ENCODE assay signal across 29 cellular contexts in the genomic region with DNA sequence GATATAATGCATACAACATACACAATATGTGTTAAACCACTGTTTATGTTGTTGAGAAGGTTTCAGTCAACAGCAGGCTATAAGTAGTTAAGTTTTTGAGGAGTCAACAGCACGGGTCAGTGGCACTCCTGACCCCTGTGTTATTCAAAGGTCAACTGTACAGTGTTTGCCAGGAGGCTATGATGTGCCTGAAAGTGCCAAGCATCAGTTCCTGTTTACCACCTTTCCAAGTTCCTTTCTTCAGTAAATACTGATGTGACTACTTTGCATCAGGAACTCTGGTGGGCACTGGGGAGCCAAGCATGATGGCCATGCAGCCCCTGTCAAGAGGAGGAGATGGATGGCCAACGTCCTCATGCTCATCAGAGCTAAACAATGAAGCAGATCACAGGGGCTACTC.
"Had no signal": no experiment of that assay in that cellular context is flagged by ENCODE, and none has a peak within 500 bp of the region (broad histone marks: within the 10 kb centered on the region; RNA-seq: fewer than 3 reads in every experiment).

No MANE protein-coding gene starts in this region.

- H3K36me3 ChIP-seq: neutrophil, pancreas, prostate gland, right atrium auricular region, sigmoid colon, suprapubic skin, tibial artery, transverse colon, upper lobe of right lung, uterus had no signal

- ATAC-seq: naive thymus-derived CD8-positive, alpha-beta T cell; natural killer cell treated with Interleukin-12 subunit alpha and Interleukin-12 subunit beta and Interleukin-15 and Interleukin-18, amount 100 ng/mL, for 72 hours; pancreas; stimulated activated effector memory CD8-positive, alpha-beta T cell treated with anti-CD3 and anti-CD28 coated beads, Interleukin-12 subunit alpha, Interleukin-12 subunit beta, amount 100 ng/mL, for 72 hours; stimulated activated naive CD8-positive, alpha-beta T cell treated with anti-CD3 and anti-CD28 coated beads, Interleukin-15, amount 100 ng/mL, for 72 hours; stimulated activated naive CD8-positive, alpha-beta T cell treated with anti-CD3 and anti-CD28 coated beads, Interleukin-15, Interleukin-2, amounts not matched to agents 100 U/mL and 50 U/mL, for 24 hours; upper lobe of right lung had no signal

- H3K4me3 Mint-ChIP-seq: naive thymus-derived CD8-positive, alpha-beta T cell; natural killer cell treated with Interleukin-12 subunit alpha and Interleukin-12 subunit beta and Interleukin-15 and Interleukin-18, amount 100 ng/mL, for 72 hours; nephron progenitor cell; neural crest cell; stimulated activated effector memory CD8-positive, alpha-beta T cell treated with anti-CD3 and anti-CD28 coated beads, Interleukin-12 subunit alpha, Interleukin-12 subunit beta, amount 100 ng/mL, for 72 hours; stimulated activated naive CD8-positive, alpha-beta T cell treated with anti-CD3 and anti-CD28 coated beads, Interleukin-15, amount 100 ng/mL, for 72 hours; type B pancreatic cell had no signal

- H3K9me3 ChIP-seq: prostate gland, suprapubic skin, testis, upper lobe of right lung, uterus had no signal

- DNase-seq: naive B cell; naive thymus-derived CD8-positive, alpha-beta T cell; nephron progenitor cell; nucleus accumbens; pancreas; retina; sigmoid colon; small intestine; stimulated activated CD4-positive, alpha-beta T cell treated with anti-CD3 and anti-CD28 coated beads, Interleukin-15, amount 100 ng/mL, for 24 hours; stimulated activated CD4-positive, alpha-beta T cell treated with anti-CD3 and anti-CD28 coated beads, Interleukin-2, amount 100 ng/mL, for 24 hours; stimulated activated CD4-positive, alpha-beta T cell treated with anti-CD3 and anti-CD28 coated beads, Interleukin-2, amount 100 ng/mL, for 48 hours; stimulated activated CD4-positive, alpha-beta T cell treated with anti-CD3 and anti-CD28 coated beads, Interleukin-4, amount 100 ng/mL, for 24 hours; stimulated activated naive CD4-positive, alpha-beta T cell; stimulated activated naive CD8-positive, alpha-beta T cell treated with anti-CD3 and anti-CD28 coated beads, Interleukin-15, amount 100 ng/mL, for 72 hours; stimulated activated naive CD8-positive, alpha-beta T cell treated with anti-CD3 and anti-CD28 coated beads, Interleukin-15, Interleukin-2, amounts not matched to agents 100 U/mL and 50 U/mL, for 24 hours; substantia nigra; testis; tibial artery; transverse colon; upper lobe of right lung; uterus had no signal

- H3K36me3 Mint-ChIP-seq: stimulated activated effector memory CD8-positive, alpha-beta T cell treated with anti-CD3 and anti-CD28 coated beads, Interleukin-12 subunit alpha, Interleukin-12 subunit beta, amount 100 ng/mL, for 72 hours; type B pancreatic cell had no signal

- H3K27ac ChIP-seq: neutrophil, pancreas, prostate gland, right atrium auricular region, sigmoid colon, suprapubic skin, testis, tibial artery, transverse colon, upper lobe of right lung, uterus had no signal

- H3K27ac Mint-ChIP-seq: naive B cell; naive thymus-derived CD8-positive, alpha-beta T cell; natural killer cell treated with Interleukin-12 subunit alpha and Interleukin-12 subunit beta and Interleukin-15 and Interleukin-18, amount 100 ng/mL, for 72 hours; nephron progenitor cell; stimulated activated effector memory CD8-positive, alpha-beta T cell treated with anti-CD3 and anti-CD28 coated beads, Interleukin-12 subunit alpha, Interleukin-12 subunit beta, amount 100 ng/mL, for 72 hours; stimulated activated naive CD8-positive, alpha-beta T cell treated with anti-CD3 and anti-CD28 coated beads, Interleukin-15, amount 100 ng/mL, for 72 hours; type B pancreatic cell had no signal

- H3K27me3 ChIP-seq: pancreas, right atrium auricular region, testis, upper lobe of right lung, uterus had no signal

- FAIRE-seq: pancreas, small intestine had no signal

- H3K4me3 ChIP-seq: pancreas, prostate gland, right atrium auricular region, sigmoid colon, suprapubic skin, testis, tibial artery, transverse colon, upper lobe of right lung, uterus had no signal

- H3K4me1 ChIP-seq: pancreas, prostate gland, right atrium auricular region, suprapubic skin, testis, tibial artery, transverse colon, upper lobe of right lung, uterus had no signal

- H3K4me1 Mint-ChIP-seq: naive B cell; naive thymus-derived CD8-positive, alpha-beta T cell; neural crest cell; stimulated activated effector memory CD8-positive, alpha-beta T cell treated with anti-CD3 and anti-CD28 coated beads, Interleukin-12 subunit alpha, Interleukin-12 subunit beta, amount 100 ng/mL, for 72 hours; stimulated activated naive CD8-positive, alpha-beta T cell treated with anti-CD3 and anti-CD28 coated beads, Interleukin-15, amount 100 ng/mL, for 72 hours had no signal
